15 cellular contexts compared by ENCODE assay signal in the genomic region with DNA sequence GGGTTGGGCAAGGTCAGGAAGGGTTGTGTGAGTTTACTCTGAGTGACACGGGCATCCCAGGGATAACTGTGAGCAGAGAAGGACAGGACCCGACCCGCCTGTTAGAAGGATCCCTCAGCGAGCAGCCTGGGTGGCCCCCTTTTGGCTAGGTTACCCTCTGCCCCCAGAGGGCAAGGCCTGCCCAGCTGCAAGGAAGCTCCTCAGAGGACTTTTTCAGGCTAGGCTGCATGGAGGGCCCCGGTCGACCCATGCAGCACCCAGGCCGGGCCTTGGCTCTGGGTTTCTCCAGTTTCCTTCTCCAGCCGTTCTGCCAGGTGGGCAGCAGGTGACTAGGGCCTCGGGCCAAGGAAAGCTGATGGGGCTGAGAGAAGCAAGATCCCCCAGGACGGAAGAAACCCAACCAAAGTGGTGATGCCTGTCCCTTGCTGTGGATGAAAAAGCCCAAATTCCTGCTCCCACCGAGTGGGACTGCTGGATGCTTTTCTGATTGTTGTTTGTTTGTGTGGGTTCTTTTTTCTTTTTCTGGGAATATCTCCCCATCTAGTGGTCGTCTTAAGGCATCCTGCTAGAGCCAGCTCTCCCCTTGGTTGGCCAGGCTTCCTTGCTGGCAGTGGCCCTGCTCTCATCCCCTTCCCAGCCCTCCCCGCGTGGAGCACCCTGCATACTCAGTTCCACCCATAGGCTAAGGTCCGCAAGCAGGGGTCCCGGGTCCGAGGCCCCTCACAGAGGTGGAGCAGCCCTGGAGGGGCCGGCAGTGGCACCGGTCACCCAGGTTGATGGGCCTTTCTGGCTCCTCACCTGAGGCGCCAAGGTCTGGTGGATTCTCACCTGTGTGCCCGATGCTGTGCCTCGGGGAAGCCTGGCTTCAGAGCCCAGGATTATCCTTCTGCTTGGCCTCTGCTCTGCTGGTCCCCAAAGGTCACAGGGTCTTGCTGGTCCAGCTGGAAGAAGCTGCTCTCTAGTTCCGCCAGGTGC. TPM values are rescaled to one million over a fixed set of nuclear protein-coding genes. Genes with fewer than 3 reads are reported as not detected.
DNase-seq lines count a peak whose midpoint lies in the region; ATAC-seq, FAIRE-seq and TF ChIP-seq lines count a peak whose summit lies in the region.
"Had no signal": no experiment of that assay in that cellular context is flagged by ENCODE, and none has a peak within 500 bp of the region (broad histone marks: within the 10 kb centered on the region; RNA-seq: fewer than 3 reads in every experiment).

No MANE protein-coding gene starts in this region.

- peaks cover 11% of the 10 kb centered on the region for H3K4me1 Mint-ChIP-seq in activated naive CD4-positive, alpha-beta T cell treated with anti-CD3 and anti-CD28 coated beads, Interleukin-2, amount 10 ng/mL, durations not matched to agents 7 days and 5 days
- peaks cover 20% of the 10 kb centered on the region for H3K4me1 Mint-ChIP-seq in stimulated activated memory B cell treated with anti-CD40 and anti-IgM and Interleukin-4, amounts not matched to agents 10 μg/mL and 1 μg/mL and 100 μg/mL, for 72 hours

- peak; percentile 32 to 48; a peak in 3 of 4 replicates for TF ChIP-seq RAD21 in H1 (IDR thresholded peaks at IDR 0.05 in 1 of 2, conservative IDR thresholded peaks at IDR 0.05 in 1 of 2; ENCODE audit: low read depth in 2 of 2, low read length in 2 of 2)

- no peak overlapping the region for H3K14ac ChIP-seq in H1 (ENCODE audit: insufficient read length)

- H3K4me3 Mint-ChIP-seq in activated naive CD4-positive, alpha-beta T cell treated with anti-CD3 and anti-CD28 coated beads, Interleukin-2, amount 10 ng/mL, durations not matched to agents 7 days and 5 days: peak overlapping the region; percentile 62
- no peak overlapping the region for H3K4me3 Mint-ChIP-seq in stimulated activated memory B cell treated with anti-CD40 and anti-IgM and Interleukin-4, amounts not matched to agents 10 μg/mL and 1 μg/mL and 100 μg/mL, for 72 hours

- no peak overlapping the region for H2BK15ac ChIP-seq in H1 (ENCODE audit: low read length)

- TF ChIP-seq EP300 in H1 (IDR thresholded peaks at IDR 0.05; ENCODE audit: borderline replicate concordance in 1 of 2, low read depth in 2 of 2, low read length in 2 of 2): no peak

- H3K9me3 ChIP-seq in PC-3 (ENCODE audit: low read length) (no peaks in the 10 kb centered on the region), H1 (ENCODE audit: insufficient read depth in 2 of 2, low read depth in 1 of 2, low read length in 1 of 2) (no peaks in the 10 kb centered on the region), small intestine (ENCODE audit: control insufficient read depth, low read depth) (no peaks in the 10 kb centered on the region)
- H3K9me3 ChIP-seq: BLaER1, pancreas had no signal

- no peaks in the 10 kb centered on the region for H3K36me3 Mint-ChIP-seq in activated naive CD4-positive, alpha-beta T cell treated with anti-CD3 and anti-CD28 coated beads, Interleukin-2, amount 10 ng/mL, durations not matched to agents 7 days and 5 days
- peaks cover 8% of the 10 kb centered on the region for H3K36me3 Mint-ChIP-seq in stimulated activated memory B cell treated with anti-CD40 and anti-IgM and Interleukin-4, amounts not matched to agents 10 μg/mL and 1 μg/mL and 100 μg/mL, for 72 hours

- H3K27me3 ChIP-seq in PC-3 (ENCODE audit: low read length) (peaks cover 58% of the 10 kb centered on the region), H1 (replicated peaks in 1 of 4; ENCODE audit: control insufficient read depth in 3 of 4, extremely low read depth in 1 of 4, insufficient read depth in 3 of 4, low read length in 3 of 4) (peaks cover 8 to 25% (median 16%) of the 10 kb centered on the region in 4 experiments), small intestine (ENCODE audit: control insufficient read depth in 2 of 2, insufficient read depth in 2 of 2, low read length in 2 of 2) (no peaks in the 10 kb centered on the region)

- no peaks in the 10 kb centered on the region for H3K79me1 ChIP-seq in H1 (ENCODE audit: low read depth, low read length)

- no peak overlapping the region for H2BK5ac ChIP-seq in H1 (ENCODE audit: low read depth, low read length)

- no peaks in the 10 kb centered on the region for H3F3A ChIP-seq in PC-3 (ENCODE audit: low read length, unreplicated experiment)

- no peak for ATAC-seq in PC-3
- no peak for ATAC-seq in stimulated activated memory B cell treated with anti-CD40 and anti-IgM and Interleukin-4, amounts not matched to agents 10 μg/mL and 1 μg/mL and 100 μg/mL, for 72 hours

- no peaks in the 10 kb centered on the region for H4K20me1 ChIP-seq in PC-3 (ENCODE audit: low read length)
- H4K20me1 ChIP-seq in H1 (replicated peaks in 1 of 2; ENCODE audit: control insufficient read depth in 1 of 2, insufficient read depth in 2 of 2, low read length in 2 of 2): no peaks in the 10 kb centered on the region

- no peak overlapping the region for H3K27ac ChIP-seq in PC-3 (ENCODE audit: low read length)
- no peak overlapping the region for H3K27ac ChIP-seq in H1 (ENCODE audit: low read depth, low read length)
- no peak overlapping the region for H3K27ac ChIP-seq in small intestine (ENCODE audit: low read depth in 1 of 2, low read length in 1 of 2)
- H3K27ac ChIP-seq: BLaER1, pancreas, RWPE1 had no signal

- no peak overlapping the region for H2BK12ac ChIP-seq in H1 (ENCODE audit: low read depth, low read length)

- H3K27ac Mint-ChIP-seq in activated naive CD4-positive, alpha-beta T cell treated with anti-CD3 and anti-CD28 coated beads, Interleukin-2, amount 10 ng/mL, durations not matched to agents 7 days and 5 days: no peak overlapping the region
- H3K27ac Mint-ChIP-seq in stimulated activated memory B cell treated with anti-CD40 and anti-IgM and Interleukin-4, amounts not matched to agents 10 μg/mL and 1 μg/mL and 100 μg/mL, for 72 hours: peak overlapping the region; percentile 80

- no peak overlapping the region; the same call in 1 of the 2 replicates for H4K8ac ChIP-seq in H1 (ENCODE audit: extremely low read depth, insufficient read depth, low read length)

- CTCF ChIA-PET in activated naive CD4-positive, alpha-beta T cell treated with anti-CD3 and anti-CD28 coated beads, Interleukin-2, amount 10 ng/mL, durations not matched to agents 7 days and 5 days (lab: Charles Lee): interaction anchor here (0.7 to 1.1 kb wide), 2 partner anchors 11 to 418 kb away, joined by 3 read pairs; no protein-coding TSS in a partner anchor
- CTCF ChIA-PET in PC-3 (lab: Charles Lee): no interaction called here
- CTCF ChIA-PET in H1 (lab: Charles Lee; ENCODE audit: partially characterized antibody): interaction anchor here (1.0 to 1.4 kb wide), 4 partner anchors 9 to 94 kb away, joined by 3 to 5 read pairs (median 4); no protein-coding TSS in a partner anchor

- BruUV-seq in PC-3 (replicated peaks; lab: Mats Ljungman, UMichigan): no TSS peak

- H2AK5ac ChIP-seq in H1 (ENCODE audit: low read depth, low read length): no peak overlapping the region

- intact Hi-C loops in PC-3 (cut with micrococcal nuclease): no loop called here

- H3K9ac ChIP-seq in PC-3 (ENCODE audit: low read length) (no peak overlapping the region), H1 (replicated peaks in 1 of 4; ENCODE audit: extremely low read depth in 1 of 4, low read depth in 3 of 4, low read length in 3 of 4) (no peak overlapping the region)
- H3K9ac ChIP-seq: BLaER1 had no signal

- H4K91ac ChIP-seq in H1 (replicated peaks; ENCODE audit: insufficient read length, low read length): no peak overlapping the region

- H3K4me1 ChIP-seq in PC-3 (ENCODE audit: insufficient read depth, low read length) (no peaks in the 10 kb centered on the region), H1 (replicated peaks in 1 of 4; ENCODE audit: control insufficient read depth in 3 of 4, insufficient read depth in 4 of 4, low read length in 3 of 4) (0 out of 7 replicates have a peak, but pooled peaks cover 0 to 4% (median 1%) of the 10 kb centered on the region in 4 experiments), small intestine (ENCODE audit: control insufficient read depth in 2 of 2, insufficient read depth in 1 of 2, low read depth in 1 of 2, low read length in 1 of 2) (no peaks in the 10 kb centered on the region)
- H3K4me1 ChIP-seq: pancreas had no signal

- H3K9me3 Mint-ChIP-seq in activated naive CD4-positive, alpha-beta T cell treated with anti-CD3 and anti-CD28 coated beads, Interleukin-2, amount 10 ng/mL, durations not matched to agents 7 days and 5 days: no peaks in the 10 kb centered on the region
- H3K9me3 Mint-ChIP-seq in stimulated activated memory B cell treated with anti-CD40 and anti-IgM and Interleukin-4, amounts not matched to agents 10 μg/mL and 1 μg/mL and 100 μg/mL, for 72 hours: no peaks in the 10 kb centered on the region

- no peak overlapping the region for H3K4me3 ChIP-seq in PC-3 (ENCODE audit: low read length)
- H3K4me3 ChIP-seq in H1 (ENCODE audit: extremely low read depth in 1 of 4, insufficient read depth in 2 of 4, low read depth in 3 of 4, low read length in 4 of 4): no peak overlapping the region
- H3K4me3 ChIP-seq in small intestine (ENCODE audit: low read depth in 1 of 2, low read length in 2 of 2): no peak overlapping the region
- H3K4me3 ChIP-seq: BLaER1, lung had no signal

- H3K79me2 ChIP-seq in PC-3 (ENCODE audit: low read length) (no peaks in the 10 kb centered on the region), H1 (ENCODE audit: control insufficient read depth in 1 of 2, insufficient read depth in 2 of 2, low read length in 2 of 2) (no peaks in the 10 kb centered on the region)

- H3K56ac ChIP-seq in H1 (replicated peaks; ENCODE audit: insufficient read length, low read depth, low read length): no peak overlapping the region

- 0 out of 2 replicates have a peak, but pooled peaks have one; percentile 23 for TF ChIP-seq CTCF in PC-3 (conservative IDR thresholded peaks at IDR 0.05; ENCODE audit: low read depth, low read length)
- no peak for TF ChIP-seq CTCF in H1 (IDR thresholded peaks at IDR 0.05; ENCODE audit: control extremely low read depth in 1 of 3, insufficient read depth in 1 of 3, low read depth in 1 of 3, low read length in 3 of 3)

- no peak overlapping the region for H3K4me2 ChIP-seq in PC-3 (ENCODE audit: low read length)
- no peak overlapping the region for H3K4me2 ChIP-seq in H1 (ENCODE audit: insufficient read depth in 1 of 2, low read depth in 2 of 2, low read length in 2 of 2)

- peaks cover 3% of the 10 kb centered on the region; the same call in 1 of the 2 replicates for H3K23me2 ChIP-seq in H1 (ENCODE audit: low read depth, low read length)

- H2BK120ac ChIP-seq in H1 (replicated peaks; ENCODE audit: low read depth, low read length): no peak overlapping the region

- no peak overlapping the region for H3K23ac ChIP-seq in H1 (ENCODE audit: insufficient read length)

- 81% methylated on average over 12 of the region's 23 CpGs; no CpG with 5 or more reads in 1 of the 2 experiments for WGBS in H1 (ENCODE audit: extremely low coverage in 1 of 2, insufficient coverage in 1 of 2, insufficient read length in 1 of 2, insufficient replicate concordance in 2 of 2, low coverage in 1 of 2, low lambda C conversion rate in 2 of 2, missing lambda C conversion rate in 1 of 2), 2 experiments
- 80 to 82% (median 81%) methylated on average over 13 to 23 of the region's 23 CpGs for WGBS in small intestine, 3 donors

- H3K9me2 ChIP-seq in PC-3 (replicated peaks; ENCODE audit: low read length): no peaks in the 10 kb centered on the region

- H4K5ac ChIP-seq in H1 (ENCODE audit: insufficient read length, low read depth, low read length): no peak overlapping the region

- H3K36me3 ChIP-seq in PC-3 (ENCODE audit: low read depth, low read length) (no peaks in the 10 kb centered on the region), H1 (ENCODE audit: control insufficient read depth in 2 of 4, insufficient read depth in 4 of 4, low read length in 3 of 4) (no peaks in the 10 kb centered on the region), small intestine (ENCODE audit: control insufficient read depth in 2 of 2, insufficient read depth in 2 of 2, low read length in 2 of 2) (no peaks in the 10 kb centered on the region)
- H3K36me3 ChIP-seq: BLaER1, pancreas had no signal

- H2AFZ ChIP-seq in PC-3 (ENCODE audit: low read length): no peak overlapping the region
- H2AFZ ChIP-seq in H1 (ENCODE audit: low read length): no peak overlapping the region

- POLR2A ChIA-PET in PC-3 (lab: Charles Lee; ENCODE audit: unreplicated experiment) (no interaction called here), H1 (lab: Charles Lee; ENCODE audit: partially characterized antibody) (no interaction called here)

- no peak overlapping the region for H2BK20ac ChIP-seq in H1 (ENCODE audit: low read length)

- DNase-seq in activated naive CD4-positive, alpha-beta T cell treated with anti-CD3 and anti-CD28 coated beads, Interleukin-2, amount 10 ng/mL, durations not matched to agents 7 days and 5 days: no peak
- DNase-seq in activated naive CD4-positive, alpha-beta T cell treated with Interleukin-2 at 50 U/mL for 16 hours: no peak
- DNase-seq in PC-3 (no peak), H1 (ENCODE audit: low read depth in 1 of 2, low spot score in 2 of 2) (no peak), NCI-H1048 (lab: John Stamatoyannopoulos, UW) (no peak), EL (no peak), small intestine (no peak)
- DNase-seq: NCI-H226, pancreas had no signal

- FAIRE-seq in H1 (lab: Jason Lieb, UNC): no peak
- FAIRE-seq in small intestine (lab: Jason Lieb, UNC): no peak
- FAIRE-seq: endometrium, pancreas, TTC549 had no signal

- H3K4ac ChIP-seq in H1 (replicated peaks; ENCODE audit: insufficient read length, low read depth, low read length): no peak overlapping the region

- no peak overlapping the region for H3K18ac ChIP-seq in H1 (ENCODE audit: extremely low read depth, low read length)

- H3K27me3 Mint-ChIP-seq in activated naive CD4-positive, alpha-beta T cell treated with anti-CD3 and anti-CD28 coated beads, Interleukin-2, amount 10 ng/mL, durations not matched to agents 7 days and 5 days: peaks cover 16% of the 10 kb centered on the region
- H3K27me3 Mint-ChIP-seq in stimulated activated memory B cell treated with anti-CD40 and anti-IgM and Interleukin-4, amounts not matched to agents 10 μg/mL and 1 μg/mL and 100 μg/mL, for 72 hours: no peaks in the 10 kb centered on the region

- no peak for TF ChIP-seq POLR2A in H1 (IDR thresholded peaks at IDR 0.05; ENCODE audit: control extremely low read depth in 1 of 2, low read depth in 2 of 2, low read length in 2 of 2)

RNA-seq across cellular contexts. Expression of gene ZFP92, which starts 1.8 kb away (rescaled TPM):
- not detected in 2 replicates for total RNA-seq in PC-3 (2014; rRNA removed)
- 0.41 and 0.46 TPM in 2 replicates for total RNA-seq in H1 (2021; fragmentation: NEBNext Ultra II Directional; extraction: Animal tissue kit (Norgen Biotek cat#: 25700))
- polyA plus RNA-seq in H1 (2011; rRNA removed): 0.14 and 0.17 TPM in 2 replicates
- 0.10 TPM for polyA plus RNA-seq in H1 (2011; cell fraction: cytosol; rRNA removed)
- 0.23 TPM for polyA plus RNA-seq in H1 (2011; cell fraction: nucleus; rRNA removed)
- polyA plus RNA-seq in H1 (2012, experiment 1 of 2): 0.23 to 0.28 TPM (median 0.26 TPM) in 4 replicates
- polyA plus RNA-seq in H1 (2012, experiment 2 of 2): 0.12 TPM
- 0.16 TPM for polyA plus RNA-seq in H1 (2013, experiment 1 of 2)
- 0.18 TPM for polyA plus RNA-seq in H1 (2013, experiment 2 of 2)
- polyA minus RNA-seq in H1 (2011; rRNA and poly(A)+ RNA removed): 0.25 and 0.27 TPM in 2 replicates
- polyA minus RNA-seq in H1 (2011; cell fraction: cytosol; rRNA and poly(A)+ RNA removed): 0.37 TPM
- 0.40 TPM for polyA minus RNA-seq in H1 (2011; cell fraction: nucleus; rRNA and poly(A)+ RNA removed)
- polyA plus RNA-seq in small intestine: under 1 TPM in 2 of 3 donors, not detected in 1; 0.27 to 0.42 TPM

RNA-seq across cellular contexts. Expression of gene PNMA6E, which starts 11.9 kb away (rescaled TPM):
- total RNA-seq in PC-3 (2014; rRNA removed): not detected in 2 replicates
- not detected in 2 replicates for total RNA-seq in H1 (2021; fragmentation: NEBNext Ultra II Directional; extraction: Animal tissue kit (Norgen Biotek cat#: 25700))
- polyA plus RNA-seq in H1 (2011; rRNA removed) (not detected in 2 replicates), small intestine (not detected)
- polyA plus RNA-seq in H1 (2011; cell fraction: cytosol; rRNA removed): not detected
- not detected for polyA plus RNA-seq in H1 (2011; cell fraction: nucleus; rRNA removed)
- not detected in 4 replicates for polyA plus RNA-seq in H1 (2012, experiment 1 of 2)
- polyA plus RNA-seq in H1 (2012, experiment 2 of 2): not detected
- polyA plus RNA-seq in H1 (2013, experiment 1 of 2): not detected
- not detected for polyA plus RNA-seq in H1 (2013, experiment 2 of 2)
- polyA minus RNA-seq in H1 (2011; rRNA and poly(A)+ RNA removed): not detected in 2 replicates
- not detected for polyA minus RNA-seq in H1 (2011; cell fraction: cytosol; rRNA and poly(A)+ RNA removed)
- not detected for polyA minus RNA-seq in H1 (2011; cell fraction: nucleus; rRNA and poly(A)+ RNA removed)
- total RNA-seq: lung, pancreas had no signal
- polyA plus RNA-seq: pancreas had no signal

RNA-seq across cellular contexts. Expression of gene TREX2, which starts 32.8 kb away (rescaled TPM):
- total RNA-seq in PC-3 (2014; rRNA removed): 1.4 and 4.7 TPM in 2 replicates
- 0.69 and 0.71 TPM in 2 replicates for total RNA-seq in H1 (2021; fragmentation: NEBNext Ultra II Directional; extraction: Animal tissue kit (Norgen Biotek cat#: 25700))
- polyA plus RNA-seq in H1 (2011; rRNA removed) (0.80 and 1.5 TPM in 2 replicates), small intestine (under 1 TPM in 2 of 3 donors, not detected in 1; 0.45 to 0.81 TPM)
- polyA plus RNA-seq in H1 (2011; cell fraction: cytosol; rRNA removed): 0.79 TPM
- 4.4 TPM for polyA plus RNA-seq in H1 (2011; cell fraction: nucleus; rRNA removed)
- 0.30 to 0.61 TPM (median 0.49 TPM) in 4 replicates for polyA plus RNA-seq in H1 (2012, experiment 1 of 2)
- polyA plus RNA-seq in H1 (2012, experiment 2 of 2): 0.68 TPM
- polyA plus RNA-seq in H1 (2013, experiment 1 of 2): 0.39 TPM
- polyA plus RNA-seq in H1 (2013, experiment 2 of 2): 0.31 TPM
- polyA minus RNA-seq in H1 (2011; rRNA and poly(A)+ RNA removed): 0.22 and 0.38 TPM in 2 replicates
- 2.0 TPM for polyA minus RNA-seq in H1 (2011; cell fraction: cytosol; rRNA and poly(A)+ RNA removed)
- 5.1 TPM for polyA minus RNA-seq in H1 (2011; cell fraction: nucleus; rRNA and poly(A)+ RNA removed)

RNA-seq across cellular contexts. Expression of gene HAUS7, which starts 57.3 kb away (rescaled TPM):
- 34.1 and 46.0 TPM in 2 replicates for total RNA-seq in PC-3 (2014; rRNA removed)
- total RNA-seq in H1 (2021; fragmentation: NEBNext Ultra II Directional; extraction: Animal tissue kit (Norgen Biotek cat#: 25700)): 53.4 and 54.0 TPM in 2 replicates
- polyA plus RNA-seq in H1 (2011; rRNA removed) (45.4 and 56.9 TPM in 2 replicates), small intestine (10 to 100 TPM; 22.4 to 30.8 (median 25.9) TPM)
- 55.1 TPM for polyA plus RNA-seq in H1 (2011; cell fraction: cytosol; rRNA removed)
- polyA plus RNA-seq in H1 (2011; cell fraction: nucleus; rRNA removed): 89.9 TPM
- 22.9 to 64.8 TPM (median 56.1 TPM) in 4 replicates for polyA plus RNA-seq in H1 (2012, experiment 1 of 2)
- 50.9 TPM for polyA plus RNA-seq in H1 (2012, experiment 2 of 2)
- polyA plus RNA-seq in H1 (2013, experiment 1 of 2): 30.3 TPM
- polyA plus RNA-seq in H1 (2013, experiment 2 of 2): 32.6 TPM
- 30.5 and 30.6 TPM in 2 replicates for polyA minus RNA-seq in H1 (2011; rRNA and poly(A)+ RNA removed)
- polyA minus RNA-seq in H1 (2011; cell fraction: cytosol; rRNA and poly(A)+ RNA removed): 20.8 TPM
- 17.5 TPM for polyA minus RNA-seq in H1 (2011; cell fraction: nucleus; rRNA and poly(A)+ RNA removed)
